21 cellular contexts compared by ENCODE assay signal in genomic region chrX:147876849-147877646, GRCh38.
"Had no signal": no experiment of that assay in that cellular context is flagged by ENCODE, and none has a peak within 500 bp of the region (broad histone marks: within the 10 kb centered on the region; RNA-seq: fewer than 3 reads in every experiment).

No MANE protein-coding gene starts in this region.

- ATAC-seq: PC-3, Right ventricle myocardium inferior had no signal

- H3K27ac ChIP-seq: HL-60, Peyer's patch, SJSA1, SK-N-MC had no signal

- DNase-seq: KBM-7; MV-4-11; NCI-H1092; NCI-H1105 treated with DMSO at 0.1 percent for 48 hours; NCI-H1417 treated with DMSO at 0.1 percent for 48 hours; NCI-H187; NCI-H2029; NCI-H2081 treated with DMSO at 0.1 percent for 48 hours; NCI-H2227 treated with DMSO at 0.1 percent for 48 hours; NCI-H524; NCI-H526 treated with DMSO at 0.1 percent for 48 hours; NCI-H748 treated with DMSO at 0.1 percent for 48 hours; NK-92 treated with Interleukin-12 subunit alpha and Interleukin-12 subunit beta, amount 100 ng/mL, for 24 hours; PC-3; Peyer's patch; SIG-M5 had no signal

- FAIRE-seq: HTR-8/SVneo had no signal

- H3K27me3 ChIP-seq: Peyer's patch, SJSA1 had no signal

- H3K9me3 ChIP-seq: Peyer's patch, SJSA1 had no signal

- H3K4me3 ChIP-seq: Peyer's patch, SJSA1 had no signal

- H3K36me3 ChIP-seq: Peyer's patch, SJSA1 had no signal

- H3K4me1 ChIP-seq: Peyer's patch, SJSA1 had no signal
